24 cellular contexts compared by ENCODE assay signal in the genomic region with DNA sequence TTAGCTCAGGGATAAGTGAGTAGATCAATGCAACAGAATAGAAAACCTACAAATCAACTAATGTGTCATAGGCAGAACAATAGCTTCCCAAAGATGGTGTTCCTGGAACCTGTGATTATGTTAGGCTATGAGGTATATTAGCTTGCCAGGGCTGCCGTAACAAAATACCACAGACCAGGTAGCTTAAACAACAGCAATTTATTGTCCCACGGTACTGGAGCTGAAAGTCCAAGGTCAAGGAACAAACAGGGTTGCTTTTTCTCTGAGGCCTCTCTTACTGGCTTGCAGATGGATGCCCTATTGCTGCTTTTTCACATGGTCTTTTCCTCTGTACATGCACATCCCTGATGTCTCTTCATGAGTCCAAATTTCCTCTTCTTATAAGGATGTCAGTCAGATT.
DNase-seq lines count a peak whose midpoint lies in the region; ATAC-seq, FAIRE-seq and TF ChIP-seq lines count a peak whose summit lies in the region.
"Had no signal": no experiment of that assay in that cellular context is flagged by ENCODE, and none has a peak within 500 bp of the region (broad histone marks: within the 10 kb centered on the region; RNA-seq: fewer than 3 reads in every experiment).

No MANE protein-coding gene starts in this region.

- 0% methylated on average over 2 of the region's 2 CpGs for WGBS in HepG2 (ENCODE audit: low lambda C conversion rate)
- WGBS in right lobe of liver (ENCODE audit: insufficient coverage, low coverage, low lambda C conversion rate, missing lambda C conversion rate): 50% methylated on average over 1 of the region's 2 CpGs
- 98% methylated on average over 2 of the region's 2 CpGs for WGBS in thyroid gland, 2 donors

- BruUV-seq in HepG2 (replicated peaks; lab: Mats Ljungman, UMichigan): no TSS peak

- TF ChIP-seq CTCF in HepG2 (CRISPR knock-in tag; IDR thresholded peaks at IDR 0.05) (no peak), right lobe of liver (IDR thresholded peaks at IDR 0.05) (no peak), nephron (IDR thresholded peaks at IDR 0.05; ENCODE audit: unreplicated experiment in 3 of 3) (no peak), thyroid gland (IDR thresholded peaks at IDR 0.05) (no peak)

- POLR2A ChIA-PET in HepG2 (lab: Yijun Ruan, JAX): no interaction called here

- no peak for TF ChIP-seq RAD21 in HepG2 (CRISPR knock-in tag; IDR thresholded peaks at IDR 0.05)

- no peak overlapping the region for H3K9ac ChIP-seq in HepG2 (ENCODE audit: insufficient read depth, low read depth, low read length)
- H3K9ac ChIP-seq: BLaER1 treated with 17β-estradiol and CSF1 and Interleukin-3, amounts not matched to agents 10 nM and 100 nM had no signal

- H4K20me1 ChIP-seq in HepG2 (ENCODE audit: insufficient read depth, low read length): no peaks in the 10 kb centered on the region
- H4K20me1 ChIP-seq: BLaER1 treated with 17β-estradiol and CSF1 and Interleukin-3, amounts not matched to agents 10 nM and 100 nM had no signal

- no peak overlapping the region for H3K4me2 ChIP-seq in HepG2 (ENCODE audit: low read depth, low read length)
- H3K4me2 ChIP-seq: A549; BLaER1 treated with 17β-estradiol and CSF1 and Interleukin-3, amounts not matched to agents 10 nM and 100 nM; GM23338 had no signal

- no peak overlapping the region for H3K4me3 ChIP-seq in HepG2 (replicated peaks in 1 of 3; ENCODE audit: insufficient read depth in 1 of 3, low read depth in 2 of 3, low read length in 3 of 3)
- H3K4me3 ChIP-seq in right lobe of liver: no peak overlapping the region
- no peak overlapping the region for H3K4me3 ChIP-seq in thyroid gland (replicated peaks in 1 of 3)
- H3K4me3 ChIP-seq: A549; BLaER1 treated with 17β-estradiol and CSF1 and Interleukin-3, amounts not matched to agents 10 nM and 100 nM; GM12878; GM23338 had no signal

- FAIRE-seq in HepG2 (lab: Jason Lieb, UNC): no peak
- FAIRE-seq: A549, D721Med, GM12878 had no signal

- no peak overlapping the region for H3K4me3 Mint-ChIP-seq in nephron
- H3K4me3 Mint-ChIP-seq: CD4-positive, alpha-beta T cell; CD8-positive, alpha-beta memory T cell; GM23338; H9 had no signal

- no peak for TF ChIP-seq POLR2A in HepG2 (IDR thresholded peaks at IDR 0.05; ENCODE audit: insufficient read depth in 1 of 2, low read depth in 2 of 2, low read length in 2 of 2)
- TF ChIP-seq POLR2A in right lobe of liver (IDR thresholded peaks at IDR 0.05): no peak
- no peak for TF ChIP-seq POLR2A in thyroid gland (IDR thresholded peaks at IDR 0.05)

- H3K4me1 Mint-ChIP-seq in nephron: peaks cover 51% of the 10 kb centered on the region

- CTCF ChIA-PET in HepG2 (lab: Yijun Ruan, JAX; ENCODE audit: low intra/inter-chr PET ratio, low total read pairs): no interaction called here

- no peaks in the 10 kb centered on the region for H3K79me2 ChIP-seq in HepG2 (ENCODE audit: insufficient read depth, low read length)

- in situ Hi-C loops in HepG2 (cut with HindIII; ENCODE audit: extremely low pct_ligation_motif_present, low pct_unique_long_range_greater_than_20kb): no loop called here

- TF ChIP-seq EP300 in HepG2 (IDR thresholded peaks at IDR 0.05; ENCODE audit: low read depth in 2 of 2, low read length in 2 of 2) (no peak), HepG2 (CRISPR knock-in tag; IDR thresholded peaks at IDR 0.05; ENCODE audit: borderline replicate concordance) (no peak)

- H3K9me3 Mint-ChIP-seq in nephron: no peaks in the 10 kb centered on the region
- H3K9me3 Mint-ChIP-seq: CD14-positive monocyte; CD4-positive, alpha-beta T cell; GM23338; H9 had no signal

- H3K4me1 ChIP-seq in HepG2 (ENCODE audit: insufficient read depth, low read length) (peaks cover 9% of the 10 kb centered on the region), right lobe of liver (peaks cover 0 to 7% (median 0%) of the 10 kb centered on the region in 4 donors), thyroid gland (peaks cover 22 to 25% of the 10 kb centered on the region in 2 donors)
- H3K4me1 ChIP-seq: BE2C had no signal

- H3K27ac ChIP-seq in HepG2 (ENCODE audit: extremely low read length, insufficient read depth, low read length): no peak overlapping the region
- H3K27ac ChIP-seq in right lobe of liver: no peak overlapping the region
- peak overlapping the region; percentile 18 to 56 (median 54) for H3K27ac ChIP-seq in thyroid gland
- H3K27ac ChIP-seq: A549; BLaER1 treated with 17β-estradiol and CSF1 and Interleukin-3, amounts not matched to agents 10 nM and 100 nM had no signal

- ATAC-seq in HepG2 (no peak; the same call in 2 of the 3 replicates), right lobe of liver (no peak)
- ATAC-seq: A549, GM12878, GM23338, HCT116 had no signal

- H3K9me3 ChIP-seq in HepG2 (ENCODE audit: low read length) (no peaks in the 10 kb centered on the region), right lobe of liver (no peaks in the 10 kb centered on the region), thyroid gland (no peaks in the 10 kb centered on the region)
- H3K9me3 ChIP-seq: A549; BE2C; BLaER1 treated with 17β-estradiol and CSF1 and Interleukin-3, amounts not matched to agents 10 nM and 100 nM had no signal

- no peak overlapping the region for H2AFZ ChIP-seq in HepG2 (ENCODE audit: low read length)
- H2AFZ ChIP-seq: GM23338 had no signal

- H3K27ac Mint-ChIP-seq in nephron: peak overlapping the region; percentile 6 to 44 (median 38)
- H3K27ac Mint-ChIP-seq: CD14-positive monocyte; CD4-positive, alpha-beta T cell; CD8-positive, alpha-beta memory T cell; GM23338; H9 had no signal

- no peaks in the 10 kb centered on the region for H3K36me3 Mint-ChIP-seq in nephron (ENCODE audit: low read depth)
- H3K36me3 Mint-ChIP-seq: CD14-positive monocyte had no signal

- H3K36me3 ChIP-seq in HepG2 (replicated peaks in 1 of 2; ENCODE audit: control insufficient read depth in 1 of 2, insufficient read depth in 2 of 2, low read length in 2 of 2) (no peaks in the 10 kb centered on the region), right lobe of liver (no peaks in the 10 kb centered on the region), thyroid gland (no peaks in the 10 kb centered on the region)
- H3K36me3 ChIP-seq: BE2C; BLaER1 treated with 17β-estradiol and CSF1 and Interleukin-3, amounts not matched to agents 10 nM and 100 nM had no signal

- intact Hi-C loops in HepG2 (cut with micrococcal nuclease; ENCODE audit: unreplicated experiment) (no loop called here), right lobe of liver (cut with DNase I) (no loop called here), thyroid gland (cut with DNase I) (no loop called here)

- no peaks in the 10 kb centered on the region for H3K27me3 Mint-ChIP-seq in nephron (ENCODE audit: low read depth)
- H3K27me3 Mint-ChIP-seq: CD4-positive, alpha-beta T cell had no signal

- DNase-seq in HepG2 (ENCODE audit: low spot score) (peak; percentile 22), right lobe of liver (no peak), thyroid gland (no peak), NCI-H82 (lab: John Stamatoyannopoulos, UW) (no peak)
- DNase-seq in effector CD4-positive, alpha-beta T cell: no peak
- DNase-seq: 8988T; ACHN; AML-193; BE2C; CD4-positive, alpha-beta T cell; CD8-positive, alpha-beta memory T cell; DMS 273 treated with DMSO at 0.1 percent for 48 hours; DMS79; EL; GDM1; H9 had no signal

- H3K27me3 ChIP-seq in HepG2 (ENCODE audit: control insufficient read depth in 1 of 2, insufficient read depth in 2 of 2, low read length in 2 of 2) (0 out of 5 replicates have a peak, but pooled peaks cover 0 to 3% of the 10 kb centered on the region in 2 experiments), right lobe of liver (no peaks in the 10 kb centered on the region), thyroid gland (no peaks in the 10 kb centered on the region)
- H3K27me3 ChIP-seq: BE2C; BLaER1 treated with 17β-estradiol and CSF1 and Interleukin-3, amounts not matched to agents 10 nM and 100 nM had no signal

TF ChIP-seq in HepG2, 621 proteins besides CTCF, POLR2A, EP300 and RAD21 (continues in another document):
- TF ChIP-seq GFI1 (CRISPR knock-in tag; IDR thresholded peaks at IDR 0.05; ENCODE audit: borderline replicate concordance) (no peak), TEAD3 (CRISPR knock-in tag; optimal IDR thresholded peaks at IDR 0.05; ENCODE audit: borderline replicate concordance) (peak; percentile 19)

Comparison
In these comparisons a context has a peak if more than half of its experiments do, and no peak if none do; other contexts are left out.
1. H3K27ac ChIP-seq: peak in thyroid gland (3 of 3); none in HepG2 (single experiment) and right lobe of liver (0 of 3).